In the genomic region with DNA sequence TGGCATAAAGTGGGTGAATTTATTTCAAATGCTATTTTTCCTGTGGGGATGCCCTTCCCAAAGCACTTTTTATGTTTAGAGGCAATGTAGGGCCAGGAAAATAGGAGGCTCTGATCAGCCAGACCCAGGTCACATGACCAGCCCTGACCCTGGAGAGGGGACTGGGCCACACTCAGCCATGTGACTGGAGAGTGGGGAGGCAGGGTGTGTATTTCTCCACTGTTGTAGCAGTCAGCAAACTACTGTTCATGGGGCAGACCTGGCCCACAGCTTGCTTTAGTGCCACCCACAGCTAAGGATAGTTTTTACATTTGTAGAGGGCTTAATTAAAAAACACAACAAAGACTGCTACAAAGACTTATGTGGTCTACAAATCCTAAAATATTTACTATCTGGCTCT, we compare ENCODE assay signal across 19 cellular contexts.
"Had no signal": no experiment of that assay in that cellular context is flagged by ENCODE, and none has a peak within 500 bp of the region (broad histone marks: within the 10 kb centered on the region; RNA-seq: fewer than 3 reads in every experiment).

No MANE protein-coding gene starts in this region.

- H3K27ac ChIP-seq: esophagus squamous epithelium, heart right ventricle, left lung, neutrophil, tibial artery, upper lobe of left lung, vagina had no signal

- H3K9me3 ChIP-seq: left lung, mucosa of descending colon, neutrophil, tibial artery, upper lobe of left lung, vagina had no signal

- DNase-seq: effector memory CD8-positive, alpha-beta T cell; esophagus squamous epithelium; heart right ventricle; hypothalamus; left lung; naive thymus-derived CD8-positive, alpha-beta T cell; right cardiac atrium; stimulated activated CD4-positive, alpha-beta T cell treated with anti-CD3 and anti-CD28 coated beads, Interleukin-4, amount 100 ng/mL, for 1 hour; stimulated activated CD8-positive, alpha-beta memory T cell treated with anti-CD3 and anti-CD28 coated beads, Interleukin-4, amount 100 ng/mL, for 48 hours; upper lobe of left lung had no signal

- H3K36me3 ChIP-seq: esophagus squamous epithelium, heart right ventricle, left lung, neutrophil, tibial artery, upper lobe of left lung, vagina had no signal

- H3K4me3 Mint-ChIP-seq: central memory CD8-positive, alpha-beta T cell; effector memory CD8-positive, alpha-beta T cell; naive thymus-derived CD8-positive, alpha-beta T cell; stimulated activated effector memory CD8-positive, alpha-beta T cell treated with anti-CD3 and anti-CD28 coated beads, Interleukin-12 subunit alpha, Interleukin-12 subunit beta, amount 100 ng/mL, for 72 hours; stimulated activated naive CD8-positive, alpha-beta T cell treated with anti-CD3 and anti-CD28 coated beads, Interleukin-15, Interleukin-2, amounts not matched to agents 100 ng/mL and 50 ng/mL, for 24 hours had no signal

- ATAC-seq: effector memory CD8-positive, alpha-beta T cell; naive thymus-derived CD8-positive, alpha-beta T cell; stimulated activated effector memory CD8-positive, alpha-beta T cell treated with anti-CD3 and anti-CD28 coated beads, Interleukin-12 subunit alpha, Interleukin-12 subunit beta, amount 100 ng/mL, for 72 hours had no signal

- H3K9me3 Mint-ChIP-seq: central memory CD8-positive, alpha-beta T cell; stimulated activated effector memory CD8-positive, alpha-beta T cell treated with anti-CD3 and anti-CD28 coated beads, Interleukin-12 subunit alpha, Interleukin-12 subunit beta, amount 100 ng/mL, for 72 hours; stimulated activated naive CD8-positive, alpha-beta T cell treated with anti-CD3 and anti-CD28 coated beads, Interleukin-15, Interleukin-2, amounts not matched to agents 100 ng/mL and 50 ng/mL, for 24 hours had no signal

- H3K27ac Mint-ChIP-seq: effector memory CD8-positive, alpha-beta T cell; naive thymus-derived CD8-positive, alpha-beta T cell; stimulated activated effector memory CD8-positive, alpha-beta T cell treated with anti-CD3 and anti-CD28 coated beads, Interleukin-12 subunit alpha, Interleukin-12 subunit beta, amount 100 ng/mL, for 72 hours; stimulated activated naive CD8-positive, alpha-beta T cell treated with anti-CD3 and anti-CD28 coated beads, Interleukin-15, Interleukin-2, amounts not matched to agents 100 ng/mL and 50 ng/mL, for 24 hours had no signal

- H3K4me1 Mint-ChIP-seq: central memory CD8-positive, alpha-beta T cell; stimulated activated effector memory CD8-positive, alpha-beta T cell treated with anti-CD3 and anti-CD28 coated beads, Interleukin-12 subunit alpha, Interleukin-12 subunit beta, amount 100 ng/mL, for 72 hours had no signal

- H3K4me3 ChIP-seq: esophagus squamous epithelium, heart right ventricle, left lung, lung, mucosa of descending colon, smooth muscle cell, tibial artery, upper lobe of left lung, vagina had no signal

- H3K36me3 Mint-ChIP-seq: naive thymus-derived CD8-positive, alpha-beta T cell; stimulated activated effector memory CD8-positive, alpha-beta T cell treated with anti-CD3 and anti-CD28 coated beads, Interleukin-12 subunit alpha, Interleukin-12 subunit beta, amount 100 ng/mL, for 72 hours had no signal

- H3K4me1 ChIP-seq: esophagus squamous epithelium, heart right ventricle, left lung, tibial artery, upper lobe of left lung, vagina had no signal

- H3K27me3 ChIP-seq: vagina had no signal
